ENCODE assay signal across 8 cellular contexts in genomic region chr1:91020486-91020885, GRCh38. TPM values are rescaled to one million over a fixed set of nuclear protein-coding genes. Genes with fewer than 3 reads are reported as not detected.
DNase-seq lines count a peak whose midpoint lies in the region; ATAC-seq and TF ChIP-seq lines count a peak whose summit lies in the region.

No MANE protein-coding gene starts in this region.

- H3K4me2 ChIP-seq in mesendoderm (ENCODE audit: low read length) = peak overlapping the region; percentile 43

- H3K56ac ChIP-seq in mesendoderm (ENCODE audit: low read length) = peak overlapping the region; percentile 85

- H4K8ac ChIP-seq in mesendoderm (ENCODE audit: low read depth, low read length) = no peak overlapping the region

- ATAC-seq in left cardiac atrium = no peak

- H3K4ac ChIP-seq in mesendoderm (ENCODE audit: low read depth, low read length) = no peak overlapping the region

- H3K79me1 ChIP-seq in mesendoderm (ENCODE audit: low read length) = peaks cover 4% of the 10 kb centered on the region

- H2BK5ac ChIP-seq in mesendoderm (ENCODE audit: low read length) = no peak overlapping the region

- H3K36me3 ChIP-seq in left ventricle myocardium inferior (no peaks in the 10 kb centered on the region), breast epithelium (no peaks in the 10 kb centered on the region), mesendoderm (ENCODE audit: control insufficient read depth, insufficient read depth, low read length) (no peaks in the 10 kb centered on the region)

- H3K4me3 ChIP-seq in left ventricle myocardium inferior (peak overlapping the region; percentile 90), breast epithelium (peak overlapping the region; percentile 80 to 92 (median 87)), mesendoderm (ENCODE audit: low read length) (peak overlapping the region; percentile 75)

- no peak overlapping the region for H2AK5ac ChIP-seq in mesendoderm (ENCODE audit: low read length)

- peak overlapping the region; percentile 100 for H3K27ac ChIP-seq in left ventricle myocardium inferior (replicated peaks)
- H3K27ac ChIP-seq in breast epithelium = peak overlapping the region; percentile 99 to 100
- H3K27ac ChIP-seq in mesendoderm (ENCODE audit: low read depth, low read length) = no peak overlapping the region

- no peak overlapping the region for H4K5ac ChIP-seq in mesendoderm (ENCODE audit: low read length)

- no CpG with 5 or more reads among the region's 4 CpGs for WGBS in mesendoderm (ENCODE audit: extremely low coverage, insufficient coverage, low lambda C conversion rate)

- no peak overlapping the region for H3K18ac ChIP-seq in mesendoderm (ENCODE audit: low read length)

- no peak overlapping the region for H2BK120ac ChIP-seq in mesendoderm (ENCODE audit: low read depth, low read length)

- H3K4me1 ChIP-seq in left ventricle myocardium inferior = peaks cover 73% of the 10 kb centered on the region
- H3K4me1 ChIP-seq in breast epithelium = peaks cover 0 to 12% of the 10 kb centered on the region in 2 donors
- H3K4me1 ChIP-seq in mesendoderm (ENCODE audit: control insufficient read depth, low read depth, low read length) = peaks cover 6% of the 10 kb centered on the region

- H3K79me2 ChIP-seq in mesendoderm (ENCODE audit: control insufficient read depth, insufficient read depth, low read length) = peaks cover 41% of the 10 kb centered on the region

- H3K23ac ChIP-seq in mesendoderm (ENCODE audit: low read length) = no peak overlapping the region

- H2BK15ac ChIP-seq in mesendoderm (replicated peaks; ENCODE audit: low read depth) = no peak overlapping the region

- TF ChIP-seq CTCF in left ventricle myocardium inferior (IDR thresholded peaks at IDR 0.05; ENCODE audit: borderline replicate concordance) (no peak), breast epithelium (IDR thresholded peaks at IDR 0.05) (no peak)

- no peak for TF ChIP-seq POLR2A in breast epithelium (IDR thresholded peaks at IDR 0.05)

- H3K9ac ChIP-seq in mesendoderm (ENCODE audit: low read length) = peak overlapping the region; percentile 87

- DNase-seq in left ventricle myocardium inferior (no peak), left cardiac atrium (no peak), breast epithelium (ENCODE audit: low spot score in 2 of 2) (no peak), mesendoderm (no peak), GOT3 (lab: John Stamatoyannopoulos, UW) (no peak), SHP77 treated with DMSO at 0.1 percent for 48 hours (lab: John Stamatoyannopoulos, UW) (no peak), Ammon's horn (ENCODE audit: low spot score) (no peak)
- no peak for DNase-seq in activated CD4-positive, alpha-beta T cell treated with anti-CD3 and anti-CD28 coated beads, Interleukin-2, amount 50 U/mL, for 48 hours

- H3K9me3 ChIP-seq in left ventricle myocardium inferior (replicated peaks) = no peaks in the 10 kb centered on the region
- H3K9me3 ChIP-seq in breast epithelium = no peaks in the 10 kb centered on the region

- H3K27me3 ChIP-seq in left ventricle myocardium inferior (ENCODE audit: low read depth) (no peaks in the 10 kb centered on the region), breast epithelium (no peaks in the 10 kb centered on the region), mesendoderm (ENCODE audit: insufficient read depth, low read length, poor library complexity) (no peaks in the 10 kb centered on the region)

- intact Hi-C loops in left ventricle myocardium inferior (cut with micrococcal nuclease) = no loop called here
- intact Hi-C loops in left cardiac atrium (cut with DNase I) = loop anchor here in 1 of 2 donors (5.0 kb wide), 1 partner anchor 168 kb away; no protein-coding TSS in a partner anchor
- intact Hi-C loops in breast epithelium (cut with DNase I; ENCODE audit: low total_unique reads) = no loop called here

RNA-seq across cellular contexts. Expression of gene ZNF644, which starts 1.3 kb away (rescaled TPM):
- 23.3 TPM for total RNA-seq in left ventricle myocardium inferior
- total RNA-seq in left cardiac atrium = 10 to 100 TPM; 29.1 to 41.3 TPM
- total RNA-seq in breast epithelium = 100 to 1,000 TPM in 2 of 3 donors, 10 to 100 TPM in 1; 58.7 to 161 (median 104) TPM
- 46.1 TPM for polyA plus RNA-seq in mesendoderm (2013, experiment 1 of 2)
- 46.4 TPM for polyA plus RNA-seq in mesendoderm (2013, experiment 2 of 2)
